In genomic region chr10:80158126-80158525, GRCh38 we compare ENCODE assay signal across 1 cellular context.
TF ChIP-seq lines count a peak whose summit lies in the region.

No MANE protein-coding gene starts in this region.

TF ChIP-seq in WTC11, 78 proteins besides CTCF, POLR2A, EP300 and RAD21 (continued from another document):
- TF ChIP-seq, protein P1, sequence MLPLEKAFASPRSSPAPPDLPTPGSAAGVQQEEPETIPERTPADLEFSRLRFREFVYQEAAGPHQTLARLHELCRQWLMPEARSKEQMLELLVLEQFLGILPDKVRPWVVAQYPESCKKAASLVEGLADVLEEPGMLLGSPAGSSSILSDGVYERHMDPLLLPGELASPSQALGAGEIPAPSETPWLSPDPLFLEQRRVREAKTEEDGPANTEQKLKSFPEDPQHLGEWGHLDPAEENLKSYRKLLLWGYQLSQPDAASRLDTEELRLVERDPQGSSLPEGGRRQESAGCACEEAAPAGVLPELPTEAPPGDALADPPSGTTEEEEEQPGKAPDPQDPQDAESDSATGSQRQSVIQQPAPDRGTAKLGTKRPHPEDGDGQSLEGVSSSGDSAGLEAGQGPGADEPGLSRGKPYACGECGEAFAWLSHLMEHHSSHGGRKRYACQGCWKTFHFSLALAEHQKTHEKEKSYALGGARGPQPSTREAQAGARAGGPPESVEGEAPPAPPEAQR (CRISPR knock-in tag; IDR thresholded peaks at IDR 0.05) = no peak
- TF ChIP-seq ETV6 (CRISPR knock-in tag; IDR thresholded peaks at IDR 0.05) = no peak
